Comparison of ENCODE assay signal across 13 cellular contexts in genomic region chr4:101265816-101266172, GRCh38.
"Had no signal": no experiment of that assay in that cellular context is flagged by ENCODE, and none has a peak within 500 bp of the region (broad histone marks: within the 10 kb centered on the region; RNA-seq: fewer than 3 reads in every experiment).

No MANE protein-coding gene starts in this region.

- DNase-seq: activated CD4-positive, alpha-beta T cell treated with anti-CD3 and anti-CD28 coated beads, Interleukin-2, amount 10 ng/mL, durations not matched to agents 7 days and 5 days; activated CD8-positive, alpha-beta memory T cell treated with anti-CD3 and anti-CD28 coated beads for 24 hours; activated naive CD4-positive, alpha-beta T cell; anterior cingulate cortex; dorsolateral prefrontal cortex; hypothalamus; sigmoid colon; stimulated activated CD4-positive, alpha-beta T cell treated with anti-CD3 and anti-CD28 coated beads, Interleukin-12 subunit alpha, Interleukin-12 subunit beta, amount 100 ng/mL, for 4 hours; stimulated activated CD4-positive, alpha-beta T cell treated with anti-CD3 and anti-CD28 coated beads, Interleukin-2, amount 100 ng/mL, for 24 hours; stomach; testis had no signal

- H3K27me3 ChIP-seq: dorsolateral prefrontal cortex, esophagus muscularis mucosa, sigmoid colon, stomach, testis had no signal

- FAIRE-seq: TTC549 had no signal

- H3K9me3 Mint-ChIP-seq: activated CD4-positive, alpha-beta T cell treated with anti-CD3 and anti-CD28 coated beads, Interleukin-2, amount 10 ng/mL, durations not matched to agents 7 days and 5 days had no signal

- H3K36me3 ChIP-seq: esophagus muscularis mucosa, sigmoid colon, stomach had no signal

- H3K9me3 ChIP-seq: esophagus muscularis mucosa, sigmoid colon, stomach, testis had no signal

- H3K4me3 Mint-ChIP-seq: activated CD4-positive, alpha-beta T cell treated with anti-CD3 and anti-CD28 coated beads, Interleukin-2, amount 10 ng/mL, durations not matched to agents 7 days and 5 days had no signal

- H3K4me3 ChIP-seq: dorsolateral prefrontal cortex, esophagus muscularis mucosa, sigmoid colon, stomach, testis had no signal

- H3K27ac Mint-ChIP-seq: activated CD4-positive, alpha-beta T cell treated with anti-CD3 and anti-CD28 coated beads, Interleukin-2, amount 10 ng/mL, durations not matched to agents 7 days and 5 days had no signal

- H3K27ac ChIP-seq: dorsolateral prefrontal cortex, esophagus muscularis mucosa, sigmoid colon, testis had no signal
